ENCODE assay signal across 18 cellular contexts in genomic region chr13:53060840-53061485, GRCh38. TPM values are rescaled to one million over a fixed set of nuclear protein-coding genes. Genes with fewer than 3 reads are reported as not detected.
A peak's percentile ranks its signal among the peaks of the same experiment; 100 is the strongest.
DNase-seq lines count a peak whose midpoint lies in the region; ATAC-seq, FAIRE-seq and TF ChIP-seq lines count a peak whose summit lies in the region.
"Had no signal": no experiment of that assay in that cellular context is flagged by ENCODE, and none has a peak within 500 bp of the region (broad histone marks: within the 10 kb centered on the region; RNA-seq: fewer than 3 reads in every experiment).

No MANE protein-coding gene starts in this region.

- H3K4me1 ChIP-seq in transverse colon (peaks cover 0 to 8% (median 3%) of the 10 kb centered on the region in 4 donors), HepG2 (ENCODE audit: insufficient read depth, low read length) (no peaks in the 10 kb centered on the region)

- no peak overlapping the region for H2AFZ ChIP-seq in HepG2 (ENCODE audit: low read length)

- H3K9me3 ChIP-seq in transverse colon (no peaks in the 10 kb centered on the region), HepG2 (ENCODE audit: low read length) (no peaks in the 10 kb centered on the region)

- H3K4me3 Mint-ChIP-seq in central memory CD8-positive, alpha-beta T cell = no peak overlapping the region

- peak overlapping the region in 1 of 4 donors; percentile 2 for H3K27ac ChIP-seq in transverse colon
- H3K27ac ChIP-seq in HepG2 (ENCODE audit: extremely low read length, insufficient read depth, low read length) = no peak overlapping the region

- peaks cover 7% of the 10 kb centered on the region for H3K9me3 Mint-ChIP-seq in central memory CD8-positive, alpha-beta T cell

- no peak overlapping the region for H3K9ac ChIP-seq in HepG2 (ENCODE audit: insufficient read depth, low read depth, low read length)

- peak; percentile 24 for ATAC-seq in central memory CD8-positive, alpha-beta T cell (replicated peaks; ENCODE audit: extremely low read depth, poor library complexity, severe bottlenecking)
- ATAC-seq in left colon = peak; percentile 95
- peak; percentile 39 for ATAC-seq in omental fat pad (ENCODE audit: low FRiP score)
- no peak for ATAC-seq in HepG2
- no peak for ATAC-seq in GM21526 (IDR thresholded peaks at IDR 0.05; ENCODE audit: low FRiP score, unreplicated experiment)

- H4K20me1 ChIP-seq in HepG2 (ENCODE audit: insufficient read depth, low read length) = no peaks in the 10 kb centered on the region

- 67 to 100% methylated on average over 1 to 9 of the region's 9 CpGs for WGBS in transverse colon (ENCODE audit: low coverage in 1 of 2), 2 donors
- 10% methylated on average over 9 of the region's 9 CpGs for WGBS in HepG2 (ENCODE audit: low lambda C conversion rate)

- TF ChIP-seq POLR2A in transverse colon (IDR thresholded peaks at IDR 0.05) = no peak
- no peak for TF ChIP-seq POLR2A in HepG2 (IDR thresholded peaks at IDR 0.05; ENCODE audit: insufficient read depth in 1 of 2, low read depth in 2 of 2, low read length in 2 of 2)

- H3K4me2 ChIP-seq in HepG2 (ENCODE audit: low read depth, low read length) = no peak overlapping the region

- H3K4me3 ChIP-seq in transverse colon (no peak overlapping the region), HepG2 (replicated peaks in 1 of 3; ENCODE audit: insufficient read depth in 1 of 3, low read depth in 2 of 3, low read length in 3 of 3) (no peak overlapping the region)

- H3K36me3 ChIP-seq in transverse colon (no peaks in the 10 kb centered on the region), HepG2 (replicated peaks in 1 of 2; ENCODE audit: control insufficient read depth in 1 of 2, insufficient read depth in 2 of 2, low read length in 2 of 2) (no peaks in the 10 kb centered on the region)

- H3K4me1 Mint-ChIP-seq in central memory CD8-positive, alpha-beta T cell = no peaks in the 10 kb centered on the region

- TF ChIP-seq EP300 in transverse colon (IDR thresholded peaks at IDR 0.05; ENCODE audit: low read depth) (no peak), HepG2 (IDR thresholded peaks at IDR 0.05; ENCODE audit: low read depth in 2 of 2, low read length in 2 of 2) (no peak), HepG2 (CRISPR knock-in tag; IDR thresholded peaks at IDR 0.05; ENCODE audit: borderline replicate concordance) (no peak)

- CTCF ChIA-PET in HepG2 (lab: Yijun Ruan, JAX; ENCODE audit: low intra/inter-chr PET ratio, low total read pairs) = no interaction called here

- FAIRE-seq in HepG2 (lab: Jason Lieb, UNC) = no peak
- FAIRE-seq: H54 had no signal

- peaks cover 3% of the 10 kb centered on the region for H3K36me3 Mint-ChIP-seq in central memory CD8-positive, alpha-beta T cell (ENCODE audit: insufficient read depth)

- no peaks in the 10 kb centered on the region for H3K79me2 ChIP-seq in HepG2 (ENCODE audit: insufficient read depth, low read length)

- intact Hi-C loops in left colon (cut with DNase I, micrococcal nuclease) (loop anchor here in 1 of 2 donors (2.0 kb wide), 1 partner anchor 20 kb away; no protein-coding TSS in a partner anchor), transverse colon (cut with DNase I; ENCODE audit: low total_unique reads) (no loop called here), HepG2 (cut with micrococcal nuclease; ENCODE audit: unreplicated experiment) (no loop called here)

- TF ChIP-seq RAD21 in HepG2 (CRISPR knock-in tag; IDR thresholded peaks at IDR 0.05) = no peak

- in situ Hi-C loops in transverse colon (cut with MboI; ENCODE audit: low pct_ligation_motif_present in 1 of 4, low pct_unique_long_range_greater_than_20kb in 1 of 4, low sequenced_read_pairs in 3 of 4) = no loop called here
- in situ Hi-C loops in HepG2 (cut with HindIII; ENCODE audit: extremely low pct_ligation_motif_present, low pct_unique_long_range_greater_than_20kb) = no loop called here

- H3K27me3 Mint-ChIP-seq in central memory CD8-positive, alpha-beta T cell = no peaks in the 10 kb centered on the region

- no peak overlapping the region for H3K27ac Mint-ChIP-seq in central memory CD8-positive, alpha-beta T cell (ENCODE audit: low read depth)

- H3K27me3 ChIP-seq in transverse colon = no peaks in the 10 kb centered on the region
- H3K27me3 ChIP-seq in HepG2 (ENCODE audit: control insufficient read depth in 1 of 2, insufficient read depth in 2 of 2, low read length in 2 of 2) = peaks cover 0 to 6% of the 10 kb centered on the region in 2 experiments; a peak in 1 of 5 replicates

- TF ChIP-seq CTCF in omental fat pad (IDR thresholded peaks at IDR 0.05) (no peak), transverse colon (IDR thresholded peaks at IDR 0.05) (no peak), HepG2 (CRISPR knock-in tag; IDR thresholded peaks at IDR 0.05) (no peak)

- no TSS peak for BruUV-seq in HepG2 (replicated peaks; lab: Mats Ljungman, UMichigan)

- POLR2A ChIA-PET in HepG2 (lab: Yijun Ruan, JAX) = no interaction called here

- no peak for DNase-seq in central memory CD8-positive, alpha-beta T cell (ENCODE audit: low spot score in 2 of 2)
- DNase-seq in left colon = peak in 1 of 2 donors; percentile 20
- DNase-seq in omental fat pad (ENCODE audit: low spot score) = no peak
- peak; percentile 28 for DNase-seq in transverse colon
- DNase-seq in activated CD4-positive, CD25-positive, alpha-beta regulatory T cell treated with anti-CD3 and anti-CD28 coated beads, Interleukin-2, amount 50 U/mL, for 72 hours = no peak
- no peak for DNase-seq in HepG2 (ENCODE audit: low spot score)
- DNase-seq: DMS79, KG1, NCI-H1105 treated with DMSO at 0.1 percent for 48 hours, NCI-H1694 treated with DMSO at 0.1 percent for 48 hours, NCI-H2107, NCI-H2227 treated with DMSO at 0.1 percent for 48 hours, NCI-H510A treated with DMSO at 0.1 percent for 48 hours, NCI-H774, SHP77 treated with DMSO at 0.1 percent for 48 hours had no signal

TF ChIP-seq in HepG2, 621 proteins besides CTCF, POLR2A, EP300 and RAD21 (continues in another document):
- TF ChIP-seq ZFP41 (CRISPR knock-in tag; IDR thresholded peaks at IDR 0.05; ENCODE audit: borderline replicate concordance) = no peak
- TF ChIP-seq, protein P1, sequence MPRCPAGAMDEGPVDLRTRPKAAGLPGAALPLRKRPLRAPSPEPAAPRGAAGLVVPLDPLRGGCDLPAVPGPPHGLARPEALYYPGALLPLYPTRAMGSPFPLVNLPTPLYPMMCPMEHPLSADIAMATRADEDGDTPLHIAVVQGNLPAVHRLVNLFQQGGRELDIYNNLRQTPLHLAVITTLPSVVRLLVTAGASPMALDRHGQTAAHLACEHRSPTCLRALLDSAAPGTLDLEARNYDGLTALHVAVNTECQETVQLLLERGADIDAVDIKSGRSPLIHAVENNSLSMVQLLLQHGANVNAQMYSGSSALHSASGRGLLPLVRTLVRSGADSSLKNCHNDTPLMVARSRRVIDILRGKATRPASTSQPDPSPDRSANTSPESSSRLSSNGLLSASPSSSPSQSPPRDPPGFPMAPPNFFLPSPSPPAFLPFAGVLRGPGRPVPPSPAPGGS (CRISPR knock-in tag; IDR thresholded peaks at IDR 0.05) = no peak
- TF ChIP-seq SP140L (CRISPR knock-in tag; IDR thresholded peaks at IDR 0.05; ENCODE audit: borderline replicate concordance) = no peak
- TF ChIP-seq JDP2 (CRISPR knock-in tag; IDR thresholded peaks at IDR 0.05; ENCODE audit: borderline replicate concordance) = no peak
- TF ChIP-seq NPAS2 (CRISPR knock-in tag; IDR thresholded peaks at IDR 0.05; ENCODE audit: borderline replicate concordance) = no peak
- no peak for TF ChIP-seq THAP7 (CRISPR knock-in tag; IDR thresholded peaks at IDR 0.05)
- TF ChIP-seq ZNF552 (CRISPR knock-in tag; IDR thresholded peaks at IDR 0.05; ENCODE audit: borderline replicate concordance) = no peak
- no peak for TF ChIP-seq TCF7L2 (IDR thresholded peaks at IDR 0.05; ENCODE audit: low read depth, low read length)
- TF ChIP-seq SP5 (CRISPR knock-in tag; IDR thresholded peaks at IDR 0.05; ENCODE audit: borderline replicate concordance, low read depth) = no peak

RNA-seq across cellular contexts. Expression of gene OLFM4, which starts 32.4 kb away (rescaled TPM):
- total RNA-seq in left colon (100 to 1,000 TPM; 235 to 338 TPM), omental fat pad (under 1 TPM in 3 of 4 donors, not detected in 1; 0.09 to 0.79 (median 0.13) TPM), transverse colon (10 to 100 TPM in 3 of 4 donors, 1 to 10 TPM in 1; 3.4 to 61.0 (median 51.9) TPM), HepG2 (2016; rRNA removed; fragmentation: Illumina TruSeq; extraction: Trizol) (not detected in 2 replicates)
- not detected in 2 replicates for total RNA-seq in HepG2 (2016; cell fraction: cytosol; rRNA removed; fragmentation: Illumina TruSeq; extraction: Trizol; ENCODE audit: low read depth)
- total RNA-seq in HepG2 (2016; cell fraction: insoluble cytoplasmic fraction; rRNA removed; fragmentation: Illumina TruSeq; extraction: Trizol) = not detected in 2 replicates
- total RNA-seq in HepG2 (2016; cell fraction: membrane; rRNA removed; fragmentation: Illumina TruSeq; extraction: Trizol) = not detected in 2 replicates
- total RNA-seq in HepG2 (2016; cell fraction: nucleus; rRNA removed; fragmentation: Illumina TruSeq; extraction: Trizol) = not detected in 2 replicates
- polyA plus RNA-seq in HepG2 (2011; rRNA removed) = not detected in 2 replicates
- not detected in 2 replicates for polyA plus RNA-seq in HepG2 (2011; cell fraction: cytosol; rRNA removed)
- polyA plus RNA-seq in HepG2 (2011; cell fraction: nucleus; rRNA removed) = not detected in 2 replicates
- polyA plus RNA-seq in HepG2 (2012) = 0.04 TPM in 1 of 2 replicates, not detected in the other
- not detected in 2 replicates for polyA plus RNA-seq in HepG2 (2016; cell fraction: cytosol; fragmentation: Illumina TruSeq; extraction: Trizol; ENCODE audit: low read depth)
- polyA plus RNA-seq in HepG2 (2016; cell fraction: insoluble cytoplasmic fraction; fragmentation: Illumina TruSeq; extraction: Trizol; ENCODE audit: low read depth) = not detected in 2 replicates
- not detected in 2 replicates for polyA plus RNA-seq in HepG2 (2016; cell fraction: membrane; fragmentation: Illumina TruSeq; extraction: Trizol; ENCODE audit: low read depth)
- not detected in 2 replicates for polyA plus RNA-seq in HepG2 (2016; cell fraction: nucleus; fragmentation: Illumina TruSeq; extraction: Trizol; ENCODE audit: insufficient read depth, low read depth)
- not detected in 2 replicates for polyA minus RNA-seq in HepG2 (2011; rRNA and poly(A)+ RNA removed; ENCODE audit: low replicate concordance)
- not detected in 2 replicates for polyA minus RNA-seq in HepG2 (2011; cell fraction: cytosol; rRNA and poly(A)+ RNA removed)
- not detected in 2 replicates for polyA minus RNA-seq in HepG2 (2011; cell fraction: nucleus; rRNA and poly(A)+ RNA removed)
- total RNA-seq: RPMI7951 had no signal

Comparison
In these comparisons a context has a peak if more than half of its experiments do, and no peak if none do; other contexts are left out.
1. ATAC-seq: peak in central memory CD8-positive, alpha-beta T cell (single experiment), left colon (single experiment) and omental fat pad (single experiment); none in HepG2 (single experiment) and GM21526 (single experiment).